1 cellular context compared by ENCODE assay signal in the genomic region with DNA sequence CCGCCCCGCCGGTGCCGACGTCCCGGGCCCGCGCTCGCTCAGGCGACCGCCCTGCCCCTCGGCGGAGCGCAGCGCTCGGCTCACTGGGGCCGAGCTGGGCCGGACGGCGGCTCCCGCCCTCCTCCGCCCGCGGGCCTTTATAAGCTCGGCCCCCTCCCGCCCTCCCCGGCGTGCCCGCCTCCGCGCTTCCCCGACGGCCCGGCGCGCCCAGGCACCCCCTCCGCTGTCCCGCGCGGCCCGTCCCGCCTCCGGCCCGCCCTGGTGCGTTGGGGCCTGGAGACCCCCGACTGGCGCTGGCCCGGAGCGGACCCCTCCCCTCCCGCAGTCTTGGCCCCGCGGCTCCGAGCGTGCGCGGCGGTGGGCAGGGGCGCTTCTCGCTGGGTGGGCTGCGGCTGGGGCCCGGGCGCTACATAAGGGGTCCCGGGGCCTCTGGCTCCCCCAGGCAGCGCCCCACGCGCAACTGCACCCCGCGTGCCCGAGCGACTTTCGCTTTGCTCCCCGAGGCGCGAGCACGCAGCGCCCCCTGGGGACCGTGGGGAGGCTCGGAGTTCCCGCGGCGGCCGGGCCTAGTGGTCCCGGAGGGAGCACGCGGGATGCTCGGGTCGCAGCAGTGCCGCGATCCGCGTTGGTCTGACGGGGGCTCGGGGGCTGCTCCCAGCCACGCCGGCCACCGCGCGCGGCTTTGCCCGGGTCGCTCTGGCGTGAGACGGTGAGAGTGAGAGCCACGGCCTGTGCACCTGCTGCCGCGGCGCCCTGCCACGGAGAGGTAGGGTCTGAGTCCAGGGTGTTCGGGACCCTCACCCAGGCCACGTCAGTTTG.
TF ChIP-seq lines count a peak whose summit lies in the region.

A gene with protein sequence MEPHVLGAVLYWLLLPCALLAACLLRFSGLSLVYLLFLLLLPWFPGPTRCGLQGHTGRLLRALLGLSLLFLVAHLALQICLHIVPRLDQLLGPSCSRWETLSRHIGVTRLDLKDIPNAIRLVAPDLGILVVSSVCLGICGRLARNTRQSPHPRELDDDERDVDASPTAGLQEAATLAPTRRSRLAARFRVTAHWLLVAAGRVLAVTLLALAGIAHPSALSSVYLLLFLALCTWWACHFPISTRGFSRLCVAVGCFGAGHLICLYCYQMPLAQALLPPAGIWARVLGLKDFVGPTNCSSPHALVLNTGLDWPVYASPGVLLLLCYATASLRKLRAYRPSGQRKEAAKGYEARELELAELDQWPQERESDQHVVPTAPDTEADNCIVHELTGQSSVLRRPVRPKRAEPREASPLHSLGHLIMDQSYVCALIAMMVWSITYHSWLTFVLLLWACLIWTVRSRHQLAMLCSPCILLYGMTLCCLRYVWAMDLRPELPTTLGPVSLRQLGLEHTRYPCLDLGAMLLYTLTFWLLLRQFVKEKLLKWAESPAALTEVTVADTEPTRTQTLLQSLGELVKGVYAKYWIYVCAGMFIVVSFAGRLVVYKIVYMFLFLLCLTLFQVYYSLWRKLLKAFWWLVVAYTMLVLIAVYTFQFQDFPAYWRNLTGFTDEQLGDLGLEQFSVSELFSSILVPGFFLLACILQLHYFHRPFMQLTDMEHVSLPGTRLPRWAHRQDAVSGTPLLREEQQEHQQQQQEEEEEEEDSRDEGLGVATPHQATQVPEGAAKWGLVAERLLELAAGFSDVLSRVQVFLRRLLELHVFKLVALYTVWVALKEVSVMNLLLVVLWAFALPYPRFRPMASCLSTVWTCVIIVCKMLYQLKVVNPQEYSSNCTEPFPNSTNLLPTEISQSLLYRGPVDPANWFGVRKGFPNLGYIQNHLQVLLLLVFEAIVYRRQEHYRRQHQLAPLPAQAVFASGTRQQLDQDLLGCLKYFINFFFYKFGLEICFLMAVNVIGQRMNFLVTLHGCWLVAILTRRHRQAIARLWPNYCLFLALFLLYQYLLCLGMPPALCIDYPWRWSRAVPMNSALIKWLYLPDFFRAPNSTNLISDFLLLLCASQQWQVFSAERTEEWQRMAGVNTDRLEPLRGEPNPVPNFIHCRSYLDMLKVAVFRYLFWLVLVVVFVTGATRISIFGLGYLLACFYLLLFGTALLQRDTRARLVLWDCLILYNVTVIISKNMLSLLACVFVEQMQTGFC (N-terminal part only) (minus strand): TSS at position 115 of the 819 bp plus-strand sequence. CDS start 256 bp downstream, outside the sequence.

TF ChIP-seq in HepG2, 621 proteins besides CTCF, POLR2A, EP300 and RAD21 (continued from another document and continues in another):
- TF ChIP-seq, protein P1, sequence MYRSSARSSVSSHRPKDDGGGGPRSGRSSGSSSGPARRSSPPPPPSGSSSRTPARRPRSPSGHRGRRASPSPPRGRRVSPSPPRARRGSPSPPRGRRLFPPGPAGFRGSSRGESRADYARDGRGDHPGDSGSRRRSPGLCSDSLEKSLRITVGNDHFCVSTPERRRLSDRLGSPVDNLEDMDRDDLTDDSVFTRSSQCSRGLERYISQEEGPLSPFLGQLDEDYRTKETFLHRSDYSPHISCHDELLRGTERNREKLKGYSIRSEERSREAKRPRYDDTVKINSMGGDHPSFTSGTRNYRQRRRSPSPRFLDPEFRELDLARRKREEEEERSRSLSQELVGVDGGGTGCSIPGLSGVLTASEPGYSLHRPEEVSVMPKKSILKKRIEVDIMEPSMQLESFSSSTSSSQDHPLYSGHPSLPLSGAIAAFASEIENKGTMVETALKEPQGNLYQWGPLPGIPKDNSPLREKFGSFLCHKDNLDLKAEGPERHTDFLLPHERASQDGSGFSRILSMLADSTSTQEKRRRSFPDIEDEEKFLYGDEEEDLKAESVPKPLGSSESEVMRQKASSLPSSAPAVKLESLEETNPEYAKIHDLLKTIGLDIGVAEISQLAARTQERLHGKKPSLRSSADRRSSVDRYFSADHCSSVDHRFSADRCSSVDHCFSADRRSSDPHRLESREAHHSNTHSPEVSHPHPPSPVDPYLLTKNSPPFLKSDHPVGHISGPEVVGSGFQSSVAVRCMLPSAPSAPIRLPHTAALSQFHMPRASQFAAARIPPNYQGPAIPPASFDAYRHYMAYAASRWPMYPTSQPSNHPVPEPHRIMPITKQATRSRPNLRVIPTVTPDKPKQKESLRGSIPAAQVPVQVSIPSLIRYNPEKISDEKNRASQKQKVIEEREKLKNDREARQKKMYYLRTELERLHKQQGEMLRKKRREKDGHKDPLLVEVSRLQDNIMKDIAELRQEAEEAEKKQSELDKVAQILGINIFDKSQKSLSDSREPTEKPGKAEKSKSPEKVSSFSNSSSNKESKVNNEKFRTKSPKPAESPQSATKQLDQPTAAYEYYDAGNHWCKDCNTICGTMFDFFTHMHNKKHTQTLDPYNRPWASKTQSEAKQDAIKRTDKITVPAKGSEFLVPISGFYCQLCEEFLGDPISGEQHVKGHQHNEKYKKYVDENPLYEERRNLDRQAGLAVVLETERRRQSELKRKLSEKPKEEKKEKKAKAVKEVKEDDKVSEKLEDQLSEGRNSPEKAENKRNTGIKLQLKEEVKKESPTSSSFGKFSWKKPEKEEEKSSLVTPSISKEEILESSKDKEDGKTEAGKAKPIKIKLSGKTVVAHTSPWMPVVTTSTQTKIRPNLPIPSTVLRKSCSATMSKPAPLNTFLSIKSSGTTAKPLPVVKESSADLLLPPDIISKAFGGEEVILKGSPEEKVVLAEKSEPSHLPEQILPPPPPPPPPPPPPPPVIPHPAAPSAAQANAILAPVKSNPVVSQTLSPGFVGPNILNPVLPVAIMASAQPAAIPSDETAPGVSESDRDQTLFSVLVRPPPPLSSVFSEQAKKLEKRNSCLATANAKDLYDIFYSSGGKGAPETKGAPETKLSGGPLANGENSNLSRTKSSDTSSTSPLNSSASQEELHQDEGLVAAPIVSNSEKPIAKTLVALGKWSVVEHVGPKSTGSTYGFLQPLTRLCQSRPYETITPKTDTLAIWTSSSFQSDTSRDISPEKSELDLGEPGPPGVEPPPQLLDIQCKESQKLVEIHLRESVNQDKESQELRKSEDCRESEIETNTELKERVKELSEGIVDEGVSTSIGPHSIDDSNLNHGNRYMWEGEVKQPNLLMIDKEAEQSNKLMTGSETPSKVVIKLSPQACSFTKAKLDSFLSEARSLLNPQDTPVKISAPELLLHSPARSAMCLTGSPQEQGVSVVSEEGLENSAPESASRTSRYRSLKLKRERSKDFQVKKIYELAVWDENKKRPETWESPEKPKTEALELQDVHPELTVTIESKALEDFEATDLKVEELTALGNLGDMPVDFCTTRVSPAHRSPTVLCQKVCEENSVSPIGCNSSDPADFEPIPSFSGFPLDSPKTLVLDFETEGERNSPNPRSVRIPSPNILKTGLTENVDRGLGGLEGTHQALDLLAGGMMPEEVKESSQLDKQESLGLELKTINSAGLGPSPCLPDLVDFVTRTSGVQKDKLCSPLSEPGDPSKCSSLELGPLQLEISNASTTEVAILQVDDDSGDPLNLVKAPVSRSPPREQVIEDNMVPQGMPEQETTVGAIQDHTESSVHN (CRISPR knock-in tag; IDR thresholded peaks at IDR 0.05), result peak; percentile 26; the same call in 1 of the 2 replicates
- TF ChIP-seq TBX3 (IDR thresholded peaks at IDR 0.05; ENCODE audit: borderline replicate concordance) (no peak), ZNF839 (CRISPR knock-in tag; IDR thresholded peaks at IDR 0.05; ENCODE audit: borderline replicate concordance) (no peak), ZFYVE20 (CRISPR knock-in tag; IDR thresholded peaks at IDR 0.05; ENCODE audit: borderline replicate concordance, low read depth) (no peak), ZSCAN22 (CRISPR knock-in tag; IDR thresholded peaks at IDR 0.05) (no peak), MYNN (CRISPR knock-in tag; IDR thresholded peaks at IDR 0.05; ENCODE audit: low read depth) (no peak), FOXK1 (CRISPR knock-in tag; IDR thresholded peaks at IDR 0.05; ENCODE audit: borderline replicate concordance, low read depth) (no peak; the same call in 1 of the 2 replicates), ELF3 (CRISPR knock-in tag; IDR thresholded peaks at IDR 0.05) (peak; percentile 62)
- TF ChIP-seq, protein P2, sequence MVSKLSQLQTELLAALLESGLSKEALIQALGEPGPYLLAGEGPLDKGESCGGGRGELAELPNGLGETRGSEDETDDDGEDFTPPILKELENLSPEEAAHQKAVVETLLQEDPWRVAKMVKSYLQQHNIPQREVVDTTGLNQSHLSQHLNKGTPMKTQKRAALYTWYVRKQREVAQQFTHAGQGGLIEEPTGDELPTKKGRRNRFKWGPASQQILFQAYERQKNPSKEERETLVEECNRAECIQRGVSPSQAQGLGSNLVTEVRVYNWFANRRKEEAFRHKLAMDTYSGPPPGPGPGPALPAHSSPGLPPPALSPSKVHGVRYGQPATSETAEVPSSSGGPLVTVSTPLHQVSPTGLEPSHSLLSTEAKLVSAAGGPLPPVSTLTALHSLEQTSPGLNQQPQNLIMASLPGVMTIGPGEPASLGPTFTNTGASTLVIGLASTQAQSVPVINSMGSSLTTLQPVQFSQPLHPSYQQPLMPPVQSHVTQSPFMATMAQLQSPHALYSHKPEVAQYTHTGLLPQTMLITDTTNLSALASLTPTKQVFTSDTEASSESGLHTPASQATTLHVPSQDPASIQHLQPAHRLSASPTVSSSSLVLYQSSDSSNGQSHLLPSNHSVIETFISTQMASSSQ (IDR thresholded peaks at IDR 0.05; ENCODE audit: low read depth), result no peak
- TF ChIP-seq, protein P2 (CRISPR knock-in tag; IDR thresholded peaks at IDR 0.05; ENCODE audit: borderline replicate concordance), result 0 out of 2 replicates have a peak, but pooled peaks have one; percentile 11
- TF ChIP-seq, protein P3, sequence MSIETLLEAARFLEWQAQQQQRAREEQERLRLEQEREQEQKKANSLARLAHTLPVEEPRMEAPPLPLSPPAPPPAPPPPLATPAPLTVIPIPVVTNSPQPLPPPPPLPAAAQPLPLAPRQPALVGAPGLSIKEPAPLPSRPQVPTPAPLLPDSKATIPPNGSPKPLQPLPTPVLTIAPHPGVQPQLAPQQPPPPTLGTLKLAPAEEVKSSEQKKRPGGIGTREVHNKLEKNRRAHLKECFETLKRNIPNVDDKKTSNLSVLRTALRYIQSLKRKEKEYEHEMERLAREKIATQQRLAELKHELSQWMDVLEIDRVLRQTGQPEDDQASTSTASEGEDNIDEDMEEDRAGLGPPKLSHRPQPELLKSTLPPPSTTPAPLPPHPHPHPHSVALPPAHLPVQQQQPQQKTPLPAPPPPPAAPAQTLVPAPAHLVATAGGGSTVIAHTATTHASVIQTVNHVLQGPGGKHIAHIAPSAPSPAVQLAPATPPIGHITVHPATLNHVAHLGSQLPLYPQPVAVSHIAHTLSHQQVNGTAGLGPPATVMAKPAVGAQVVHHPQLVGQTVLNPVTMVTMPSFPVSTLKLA (IDR thresholded peaks at IDR 0.05), result no peak
- TF ChIP-seq, protein P4, sequence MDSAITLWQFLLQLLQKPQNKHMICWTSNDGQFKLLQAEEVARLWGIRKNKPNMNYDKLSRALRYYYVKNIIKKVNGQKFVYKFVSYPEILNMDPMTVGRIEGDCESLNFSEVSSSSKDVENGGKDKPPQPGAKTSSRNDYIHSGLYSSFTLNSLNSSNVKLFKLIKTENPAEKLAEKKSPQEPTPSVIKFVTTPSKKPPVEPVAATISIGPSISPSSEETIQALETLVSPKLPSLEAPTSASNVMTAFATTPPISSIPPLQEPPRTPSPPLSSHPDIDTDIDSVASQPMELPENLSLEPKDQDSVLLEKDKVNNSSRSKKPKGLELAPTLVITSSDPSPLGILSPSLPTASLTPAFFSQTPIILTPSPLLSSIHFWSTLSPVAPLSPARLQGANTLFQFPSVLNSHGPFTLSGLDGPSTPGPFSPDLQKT (CRISPR knock-in tag; IDR thresholded peaks at IDR 0.05; ENCODE audit: borderline replicate concordance), result no peak
- TF ChIP-seq, protein P5, sequence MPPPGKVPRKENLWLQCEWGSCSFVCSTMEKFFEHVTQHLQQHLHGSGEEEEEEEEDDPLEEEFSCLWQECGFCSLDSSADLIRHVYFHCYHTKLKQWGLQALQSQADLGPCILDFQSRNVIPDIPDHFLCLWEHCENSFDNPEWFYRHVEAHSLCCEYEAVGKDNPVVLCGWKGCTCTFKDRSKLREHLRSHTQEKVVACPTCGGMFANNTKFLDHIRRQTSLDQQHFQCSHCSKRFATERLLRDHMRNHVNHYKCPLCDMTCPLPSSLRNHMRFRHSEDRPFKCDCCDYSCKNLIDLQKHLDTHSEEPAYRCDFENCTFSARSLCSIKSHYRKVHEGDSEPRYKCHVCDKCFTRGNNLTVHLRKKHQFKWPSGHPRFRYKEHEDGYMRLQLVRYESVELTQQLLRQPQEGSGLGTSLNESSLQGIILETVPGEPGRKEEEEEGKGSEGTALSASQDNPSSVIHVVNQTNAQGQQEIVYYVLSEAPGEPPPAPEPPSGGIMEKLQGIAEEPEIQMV (CRISPR knock-in tag; IDR thresholded peaks at IDR 0.05; ENCODE audit: low read depth), result peak; percentile 82
- TF ChIP-seq, protein P6, sequence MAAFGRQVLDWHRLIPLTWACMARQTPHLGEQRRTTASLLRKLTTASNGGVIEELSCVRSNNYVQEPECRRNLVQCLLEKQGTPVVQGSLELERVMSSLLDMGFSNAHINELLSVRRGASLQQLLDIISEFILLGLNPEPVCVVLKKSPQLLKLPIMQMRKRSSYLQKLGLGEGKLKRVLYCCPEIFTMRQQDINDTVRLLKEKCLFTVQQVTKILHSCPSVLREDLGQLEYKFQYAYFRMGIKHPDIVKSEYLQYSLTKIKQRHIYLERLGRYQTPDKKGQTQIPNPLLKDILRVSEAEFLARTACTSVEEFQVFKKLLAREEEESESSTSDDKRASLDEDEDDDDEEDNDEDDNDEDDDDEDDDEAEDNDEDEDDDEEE (CRISPR knock-in tag; IDR thresholded peaks at IDR 0.05), result 0 out of 2 replicates have a peak, but pooled peaks have one; percentile 37
- TF ChIP-seq, protein P7, sequence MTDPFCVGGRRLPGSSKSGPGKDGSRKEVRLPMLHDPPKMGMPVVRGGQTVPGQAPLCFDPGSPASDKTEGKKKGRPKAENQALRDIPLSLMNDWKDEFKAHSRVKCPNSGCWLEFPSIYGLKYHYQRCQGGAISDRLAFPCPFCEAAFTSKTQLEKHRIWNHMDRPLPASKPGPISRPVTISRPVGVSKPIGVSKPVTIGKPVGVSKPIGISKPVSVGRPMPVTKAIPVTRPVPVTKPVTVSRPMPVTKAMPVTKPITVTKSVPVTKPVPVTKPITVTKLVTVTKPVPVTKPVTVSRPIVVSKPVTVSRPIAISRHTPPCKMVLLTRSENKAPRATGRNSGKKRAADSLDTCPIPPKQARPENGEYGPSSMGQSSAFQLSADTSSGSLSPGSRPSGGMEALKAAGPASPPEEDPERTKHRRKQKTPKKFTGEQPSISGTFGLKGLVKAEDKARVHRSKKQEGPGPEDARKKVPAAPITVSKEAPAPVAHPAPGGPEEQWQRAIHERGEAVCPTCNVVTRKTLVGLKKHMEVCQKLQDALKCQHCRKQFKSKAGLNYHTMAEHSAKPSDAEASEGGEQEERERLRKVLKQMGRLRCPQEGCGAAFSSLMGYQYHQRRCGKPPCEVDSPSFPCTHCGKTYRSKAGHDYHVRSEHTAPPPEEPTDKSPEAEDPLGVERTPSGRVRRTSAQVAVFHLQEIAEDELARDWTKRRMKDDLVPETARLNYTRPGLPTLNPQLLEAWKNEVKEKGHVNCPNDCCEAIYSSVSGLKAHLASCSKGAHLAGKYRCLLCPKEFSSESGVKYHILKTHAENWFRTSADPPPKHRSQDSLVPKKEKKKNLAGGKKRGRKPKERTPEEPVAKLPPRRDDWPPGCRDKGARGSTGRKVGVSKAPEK (CRISPR knock-in tag; IDR thresholded peaks at IDR 0.05; ENCODE audit: borderline replicate concordance), result no peak
